In the genomic region with DNA sequence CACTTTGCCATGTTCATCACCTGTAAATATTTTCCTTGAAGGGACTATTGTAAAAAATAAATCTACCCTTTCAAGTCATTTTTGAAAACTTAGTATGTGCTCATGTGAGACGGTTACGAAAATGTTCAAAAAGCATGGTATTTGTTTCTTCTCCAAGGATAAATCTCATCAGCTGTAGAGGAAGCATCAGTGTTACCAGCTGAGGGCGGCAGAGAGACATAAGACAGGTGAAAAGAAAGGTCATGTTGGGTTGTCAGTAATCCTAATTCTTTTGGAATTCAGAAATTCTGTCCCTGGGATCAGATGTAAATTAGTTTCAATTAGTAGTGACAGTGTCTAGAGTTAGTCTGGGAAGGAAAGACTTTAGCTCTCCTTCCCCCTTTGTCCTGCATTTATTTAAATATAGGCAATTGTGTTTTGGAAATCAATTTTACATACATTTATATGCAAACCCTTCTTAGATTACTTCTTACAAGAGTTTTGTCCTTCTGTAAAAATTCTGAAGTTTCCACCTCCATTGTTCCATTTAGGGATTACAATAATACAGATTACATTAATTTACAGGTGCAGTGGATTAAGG, we compare ENCODE assay signal across 1 cellular context.
TF ChIP-seq lines count a peak whose summit lies in the region.

No MANE protein-coding gene starts in this region.

TF ChIP-seq in K562, 482 proteins besides CTCF, POLR2A, EP300 and RAD21:
- TF ChIP-seq SRSF9 (IDR thresholded peaks at IDR 0.05; ENCODE audit: borderline replicate concordance, low read depth, low read length) = no peak
- no peak for TF ChIP-seq E2F3 (CRISPR knock-in tag; IDR thresholded peaks at IDR 0.05)
- no peak for TF ChIP-seq MTA2 (IDR thresholded peaks at IDR 0.05; ENCODE audit: low read depth)
- TF ChIP-seq KLF10 (CRISPR knock-in tag; IDR thresholded peaks at IDR 0.05) = no peak
- TF ChIP-seq ZBTB8A (IDR thresholded peaks at IDR 0.05; ENCODE audit: partially characterized antibody) = no peak
- no peak for TF ChIP-seq MYC (IDR thresholded peaks at IDR 0.05; ENCODE audit: low read depth, low read length)
- TF ChIP-seq MYC (CRISPR knock-in tag; IDR thresholded peaks at IDR 0.05; ENCODE audit: borderline replicate concordance, low read depth) = no peak
- TF ChIP-seq PHB2 (IDR thresholded peaks at IDR 0.05; ENCODE audit: low read depth) = no peak
- no peak for TF ChIP-seq CBX3 (IDR thresholded peaks at IDR 0.05; ENCODE audit: borderline replicate concordance in 1 of 2, low read length in 2 of 2)
- TF ChIP-seq, protein P1, sequence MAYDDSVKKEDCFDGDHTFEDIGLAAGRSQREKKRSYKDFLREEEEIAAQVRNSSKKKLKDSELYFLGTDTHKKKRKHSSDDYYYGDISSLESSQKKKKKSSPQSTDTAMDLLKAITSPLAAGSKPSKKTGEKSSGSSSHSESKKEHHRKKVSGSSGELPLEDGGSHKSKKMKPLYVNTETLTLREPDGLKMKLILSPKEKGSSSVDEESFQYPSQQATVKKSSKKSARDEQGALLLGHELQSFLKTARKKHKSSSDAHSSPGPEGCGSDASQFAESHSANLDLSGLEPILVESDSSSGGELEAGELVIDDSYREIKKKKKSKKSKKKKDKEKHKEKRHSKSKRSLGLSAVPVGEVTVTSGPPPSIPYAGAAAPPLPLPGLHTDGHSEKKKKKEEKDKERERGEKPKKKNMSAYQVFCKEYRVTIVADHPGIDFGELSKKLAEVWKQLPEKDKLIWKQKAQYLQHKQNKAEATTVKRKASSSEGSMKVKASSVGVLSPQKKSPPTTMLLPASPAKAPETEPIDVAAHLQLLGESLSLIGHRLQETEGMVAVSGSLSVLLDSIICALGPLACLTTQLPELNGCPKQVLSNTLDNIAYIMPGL (CRISPR knock-in tag; IDR thresholded peaks at IDR 0.05) = no peak
- no peak for TF ChIP-seq ESRRA (IDR thresholded peaks at IDR 0.05; ENCODE audit: borderline replicate concordance, low read depth)
- no peak for TF ChIP-seq NCOA1 (IDR thresholded peaks at IDR 0.05; ENCODE audit: low read depth)
- no peak for TF ChIP-seq TEAD2 (tag; IDR thresholded peaks at IDR 0.05)
- TF ChIP-seq, protein P2, sequence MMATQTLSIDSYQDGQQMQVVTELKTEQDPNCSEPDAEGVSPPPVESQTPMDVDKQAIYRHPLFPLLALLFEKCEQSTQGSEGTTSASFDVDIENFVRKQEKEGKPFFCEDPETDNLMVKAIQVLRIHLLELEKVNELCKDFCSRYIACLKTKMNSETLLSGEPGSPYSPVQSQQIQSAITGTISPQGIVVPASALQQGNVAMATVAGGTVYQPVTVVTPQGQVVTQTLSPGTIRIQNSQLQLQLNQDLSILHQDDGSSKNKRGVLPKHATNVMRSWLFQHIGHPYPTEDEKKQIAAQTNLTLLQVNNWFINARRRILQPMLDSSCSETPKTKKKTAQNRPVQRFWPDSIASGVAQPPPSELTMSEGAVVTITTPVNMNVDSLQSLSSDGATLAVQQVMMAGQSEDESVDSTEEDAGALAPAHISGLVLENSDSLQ (IDR thresholded peaks at IDR 0.05) = no peak
